ENCODE assay signal across 10 cellular contexts in the genomic region with DNA sequence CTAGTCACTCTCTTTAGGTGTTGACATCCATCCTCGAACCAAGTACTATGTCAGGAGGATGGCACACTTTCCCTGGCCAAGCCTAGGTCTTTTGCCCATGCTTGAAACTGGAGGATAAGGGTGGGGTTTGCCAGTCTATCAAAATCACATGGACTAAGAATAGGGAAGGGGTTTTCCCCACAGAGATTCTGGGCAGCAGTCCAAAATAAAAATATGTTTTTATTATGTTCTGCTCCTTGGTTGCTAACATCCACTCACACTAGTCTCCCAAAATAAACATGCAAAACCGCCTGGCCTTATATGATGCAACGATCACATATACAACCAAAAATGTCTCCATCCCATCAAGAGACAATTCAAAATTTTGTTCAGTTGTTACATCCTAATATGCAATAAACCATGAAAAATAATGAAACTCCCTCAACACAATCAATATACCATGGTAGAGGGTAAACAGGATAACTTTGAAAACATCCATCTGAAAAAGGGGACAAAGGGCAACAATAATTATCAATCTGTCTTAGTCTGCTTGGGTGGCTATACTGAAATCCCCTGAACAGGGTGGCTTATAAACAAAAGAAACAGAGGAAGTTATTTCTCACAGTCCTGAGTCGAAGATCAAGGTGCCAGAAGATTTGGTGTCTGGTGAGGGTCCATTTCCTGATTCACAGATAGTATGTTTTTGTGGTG.
DNase-seq lines count a peak whose midpoint lies in the region; FAIRE-seq lines count a peak whose summit lies in the region.
"Had no signal": no experiment of that assay in that cellular context is flagged by ENCODE, and none has a peak within 500 bp of the region (broad histone marks: within the 10 kb centered on the region; RNA-seq: fewer than 3 reads in every experiment).

No MANE protein-coding gene starts in this region.

- no peaks in the 10 kb centered on the region for H3K9me2 ChIP-seq in Karpas-422 (replicated peaks; ENCODE audit: insufficient read depth, low read length)

- peak overlapping the region in 10 of 11 experiments; percentile 4 to 73 (median 42); a peak in 16 of 22 replicates for H3K27ac ChIP-seq in BLaER1 treated with 17β-estradiol and CSF1 and Interleukin-3, amounts not matched to agents 10 nM and 100 nM
- no peak overlapping the region for H3K27ac ChIP-seq in Karpas-422 (ENCODE audit: low read length)

- no peak for FAIRE-seq in urothelium cell line (lab: Jason Lieb, UNC)

- peak overlapping the region; percentile 14 to 58 (median 45); a peak in 21 of 22 replicates for H3K4me2 ChIP-seq in BLaER1 treated with 17β-estradiol and CSF1 and Interleukin-3, amounts not matched to agents 10 nM and 100 nM
- no peak overlapping the region for H3K4me2 ChIP-seq in Karpas-422 (ENCODE audit: low read depth, low read length, poor library complexity, severe bottlenecking)

- peak overlapping the region in 3 of 11 experiments; percentile 17 to 36 (median 18); a peak in 2 of 22 replicates for H3K9ac ChIP-seq in BLaER1 treated with 17β-estradiol and CSF1 and Interleukin-3, amounts not matched to agents 10 nM and 100 nM
- H3K9ac ChIP-seq in Karpas-422 (ENCODE audit: low read length) = no peak overlapping the region

- no peak overlapping the region for H3K4me3 ChIP-seq in BLaER1 treated with 17β-estradiol and CSF1 and Interleukin-3, amounts not matched to agents 10 nM and 100 nM
- no peak overlapping the region for H3K4me3 ChIP-seq in Karpas-422 (ENCODE audit: low read length)
- H3K4me3 ChIP-seq: lung had no signal

- H3K9me3 ChIP-seq in BLaER1 treated with 17β-estradiol and CSF1 and Interleukin-3, amounts not matched to agents 10 nM and 100 nM (replicated peaks in 1 of 11) = no peaks in the 10 kb centered on the region
- no peaks in the 10 kb centered on the region for H3K9me3 ChIP-seq in Karpas-422 (ENCODE audit: low read length)

- H2AFZ ChIP-seq in Karpas-422 (ENCODE audit: low read length) = 0 out of 2 replicates have a peak overlapping the region, but pooled peaks have one; percentile 28

- no peaks in the 10 kb centered on the region for H4K20me1 ChIP-seq in BLaER1 treated with 17β-estradiol and CSF1 and Interleukin-3, amounts not matched to agents 10 nM and 100 nM
- no peaks in the 10 kb centered on the region for H4K20me1 ChIP-seq in Karpas-422 (ENCODE audit: insufficient read depth, low read depth, low read length)

- peaks cover 11 to 15% (median 13%) of the 10 kb centered on the region in 10 experiments; a peak in 18 of 20 replicates for H3K4me1 ChIP-seq in BLaER1 treated with 17β-estradiol and CSF1 and Interleukin-3, amounts not matched to agents 10 nM and 100 nM
- no peaks in the 10 kb centered on the region for H3K4me1 ChIP-seq in Karpas-422 (ENCODE audit: low read length)

- DNase-seq in Karpas-422 (no peak), brain pericyte (ENCODE audit: low read depth, low spot score) (peak; percentile 65), iris pigment epithelial cell (ENCODE audit: low read depth) (peak; percentile 92), cerebellar nuclear complex (lab: John Stamatoyannopoulos, UW) (no peak), urothelium cell line (ENCODE audit: low spot score) (no peak), amygdala (lab: John Stamatoyannopoulos, UW) (no peak), occipital lobe (lab: John Stamatoyannopoulos, UW) (no peak)
- DNase-seq: activated CD4-positive, alpha-beta T cell treated with anti-CD3 and anti-CD28 coated beads for 36 hours had no signal

- H3K79me2 ChIP-seq in Karpas-422 (ENCODE audit: low read length) = no peaks in the 10 kb centered on the region

- no peaks in the 10 kb centered on the region for H3K36me3 ChIP-seq in BLaER1 treated with 17β-estradiol and CSF1 and Interleukin-3, amounts not matched to agents 10 nM and 100 nM
- no peaks in the 10 kb centered on the region for H3K36me3 ChIP-seq in Karpas-422 (ENCODE audit: insufficient read depth, low read length)

- peaks cover 0 to 33% (median 0%) of the 10 kb centered on the region in 11 experiments; a peak in 5 of 22 replicates for H3K27me3 ChIP-seq in BLaER1 treated with 17β-estradiol and CSF1 and Interleukin-3, amounts not matched to agents 10 nM and 100 nM
- H3K27me3 ChIP-seq in Karpas-422 (ENCODE audit: low read length) = no peaks in the 10 kb centered on the region

Comparison
In these comparisons a context has a peak if more than half of its experiments do, and no peak if none do; other contexts are left out.
1. DNase-seq: peak in brain pericyte (single experiment) and iris pigment epithelial cell (single experiment); none in Karpas-422 (single experiment), cerebellar nuclear complex (0 of 2), urothelium cell line (single experiment), amygdala (0 of 56) and occipital lobe (single experiment).